9 cellular contexts compared by ENCODE assay signal in genomic region chr2:230849633-230850357, GRCh38. TPM values are rescaled to one million over a fixed set of nuclear protein-coding genes. Genes with fewer than 3 reads are reported as not detected.
A peak's percentile ranks its signal among the peaks of the same experiment; 100 is the strongest.
DNase-seq lines count a peak whose midpoint lies in the region; ATAC-seq and TF ChIP-seq lines count a peak whose summit lies in the region.
"Had no signal": no experiment of that assay in that cellular context is flagged by ENCODE, and none has a peak within 500 bp of the region (broad histone marks: within the 10 kb centered on the region; RNA-seq: fewer than 3 reads in every experiment).

No MANE protein-coding gene starts in this region.

- no peaks in the 10 kb centered on the region for H3K4me1 ChIP-seq in breast epithelium
- H3K4me1 ChIP-seq in mucosa of descending colon (ENCODE audit: low read depth): no peaks in the 10 kb centered on the region
- H3K4me1 ChIP-seq: BLaER1 had no signal

- TF ChIP-seq CTCF in WTC11 (IDR thresholded peaks at IDR 0.05) (peak; percentile 99), breast epithelium (IDR thresholded peaks at IDR 0.05) (peak; percentile 28 to 47 (median 45)), mucosa of descending colon (IDR thresholded peaks at IDR 0.05) (peak; percentile 56)

- no peak for TF ChIP-seq POLR2A in breast epithelium (IDR thresholded peaks at IDR 0.05)

- no peak overlapping the region for H3K27ac ChIP-seq in breast epithelium
- H3K27ac ChIP-seq: BLaER1 had no signal

- H3K36me3 ChIP-seq in breast epithelium (no peaks in the 10 kb centered on the region), mucosa of descending colon (ENCODE audit: low read depth) (no peaks in the 10 kb centered on the region)
- H3K36me3 ChIP-seq: BLaER1 had no signal

- POLR2A ChIA-PET in WTC11 (lab: Charles Lee): no interaction called here

- H3K4me3 ChIP-seq in breast epithelium: no peak overlapping the region
- H3K4me3 ChIP-seq in mucosa of descending colon: no peak overlapping the region
- H3K4me3 ChIP-seq: BLaER1 had no signal

- peaks cover 13% of the 10 kb centered on the region for H3K4me1 Mint-ChIP-seq in WTC11
- H3K4me1 Mint-ChIP-seq in stimulated activated naive B cell treated with anti-CD40 and anti-IgM and Interleukin-4, amounts not matched to agents 10 μg/mL and 1 μg/mL and 100 μg/mL, for 72 hours: peaks cover 8 to 16% of the 10 kb centered on the region in 2 donors

- peaks cover 0 to 20% of the 10 kb centered on the region in 2 donors for H3K27me3 ChIP-seq in breast epithelium
- H3K27me3 ChIP-seq: BLaER1 had no signal

- ATAC-seq in WTC11 (peak; percentile 89), mucosa of descending colon (peak; percentile 38), GM21367 (IDR thresholded peaks at IDR 0.05; ENCODE audit: unreplicated experiment) (no peak)
- ATAC-seq in stimulated activated naive B cell treated with anti-CD40 and anti-IgM and Interleukin-4, amounts not matched to agents 10 μg/mL and 1 μg/mL and 100 μg/mL, for 72 hours (replicated peaks): peak; percentile 45 to 47

- intact Hi-C loops in breast epithelium (cut with DNase I; ENCODE audit: low total_unique reads): no loop called here
- intact Hi-C loops in mucosa of descending colon (cut with DNase I, micrococcal nuclease): loop anchor here (10.0 kb wide), 2 partner anchors 55 to 65 kb away; no protein-coding TSS in a partner anchor

- peaks cover 16% of the 10 kb centered on the region for H3K9me3 Mint-ChIP-seq in WTC11
- H3K9me3 Mint-ChIP-seq in stimulated activated naive B cell treated with anti-CD40 and anti-IgM and Interleukin-4, amounts not matched to agents 10 μg/mL and 1 μg/mL and 100 μg/mL, for 72 hours: peaks cover 0 to 2% of the 10 kb centered on the region in 2 donors

- H3K27me3 Mint-ChIP-seq in WTC11 (ENCODE audit: low read depth): peaks cover 22% of the 10 kb centered on the region
- H3K27me3 Mint-ChIP-seq in stimulated activated naive B cell treated with anti-CD40 and anti-IgM and Interleukin-4, amounts not matched to agents 10 μg/mL and 1 μg/mL and 100 μg/mL, for 72 hours: peaks cover 22 to 45% of the 10 kb centered on the region in 2 donors

- H3K9me3 ChIP-seq in breast epithelium (no peaks in the 10 kb centered on the region), mucosa of descending colon (no peaks in the 10 kb centered on the region)

- peak overlapping the region; percentile 12; the same call in 1 of the 2 replicates for H3K4me3 Mint-ChIP-seq in WTC11
- no peak overlapping the region for H3K4me3 Mint-ChIP-seq in stimulated activated naive B cell treated with anti-CD40 and anti-IgM and Interleukin-4, amounts not matched to agents 10 μg/mL and 1 μg/mL and 100 μg/mL, for 72 hours

- DNase-seq in NK-92 treated with Interleukin-12 subunit alpha and Interleukin-12 subunit beta, amount 100 ng/mL, for 24 hours (lab: John Stamatoyannopoulos, UW): peak; percentile 45
- DNase-seq in NK-92 (lab: John Stamatoyannopoulos, UW; ENCODE audit: unreplicated experiment): no peak
- peak; percentile 95 for DNase-seq in WTC11 (ENCODE audit: low spot score)
- DNase-seq in breast epithelium (ENCODE audit: low spot score in 2 of 2): no peak
- peak in 2 of 3 donors; percentile 69 to 72 for DNase-seq in mucosa of descending colon
- DNase-seq in stimulated activated naive B cell treated with anti-CD40 and anti-IgM and Interleukin-4, amounts not matched to agents 10 μg/mL and 1 μg/mL and 100 μg/mL, for 72 hours: no peak
- DNase-seq in NCI-H1105 treated with DMSO at 0.1 percent for 48 hours (lab: John Stamatoyannopoulos, UW): no peak

- peaks cover 2% of the 10 kb centered on the region; the same call in 1 of the 2 replicates for H3K36me3 Mint-ChIP-seq in WTC11
- H3K36me3 Mint-ChIP-seq in stimulated activated naive B cell treated with anti-CD40 and anti-IgM and Interleukin-4, amounts not matched to agents 10 μg/mL and 1 μg/mL and 100 μg/mL, for 72 hours: peaks cover 0 to 2% of the 10 kb centered on the region in 2 donors

- CTCF ChIA-PET in WTC11 (lab: Charles Lee): interaction anchor here (0.6 to 5.0 kb wide), 16 partner anchors 11 to 143 kb away, joined by 3 to 40 read pairs (median 5); partner anchors contain the start of gene GPR55

- no peak overlapping the region for H3K27ac Mint-ChIP-seq in WTC11
- peak overlapping the region; percentile 52 for H3K27ac Mint-ChIP-seq in stimulated activated naive B cell treated with anti-CD40 and anti-IgM and Interleukin-4, amounts not matched to agents 10 μg/mL and 1 μg/mL and 100 μg/mL, for 72 hours

TF ChIP-seq in WTC11, 78 proteins besides CTCF, POLR2A, EP300 and RAD21:
- TF ChIP-seq, protein P1, sequence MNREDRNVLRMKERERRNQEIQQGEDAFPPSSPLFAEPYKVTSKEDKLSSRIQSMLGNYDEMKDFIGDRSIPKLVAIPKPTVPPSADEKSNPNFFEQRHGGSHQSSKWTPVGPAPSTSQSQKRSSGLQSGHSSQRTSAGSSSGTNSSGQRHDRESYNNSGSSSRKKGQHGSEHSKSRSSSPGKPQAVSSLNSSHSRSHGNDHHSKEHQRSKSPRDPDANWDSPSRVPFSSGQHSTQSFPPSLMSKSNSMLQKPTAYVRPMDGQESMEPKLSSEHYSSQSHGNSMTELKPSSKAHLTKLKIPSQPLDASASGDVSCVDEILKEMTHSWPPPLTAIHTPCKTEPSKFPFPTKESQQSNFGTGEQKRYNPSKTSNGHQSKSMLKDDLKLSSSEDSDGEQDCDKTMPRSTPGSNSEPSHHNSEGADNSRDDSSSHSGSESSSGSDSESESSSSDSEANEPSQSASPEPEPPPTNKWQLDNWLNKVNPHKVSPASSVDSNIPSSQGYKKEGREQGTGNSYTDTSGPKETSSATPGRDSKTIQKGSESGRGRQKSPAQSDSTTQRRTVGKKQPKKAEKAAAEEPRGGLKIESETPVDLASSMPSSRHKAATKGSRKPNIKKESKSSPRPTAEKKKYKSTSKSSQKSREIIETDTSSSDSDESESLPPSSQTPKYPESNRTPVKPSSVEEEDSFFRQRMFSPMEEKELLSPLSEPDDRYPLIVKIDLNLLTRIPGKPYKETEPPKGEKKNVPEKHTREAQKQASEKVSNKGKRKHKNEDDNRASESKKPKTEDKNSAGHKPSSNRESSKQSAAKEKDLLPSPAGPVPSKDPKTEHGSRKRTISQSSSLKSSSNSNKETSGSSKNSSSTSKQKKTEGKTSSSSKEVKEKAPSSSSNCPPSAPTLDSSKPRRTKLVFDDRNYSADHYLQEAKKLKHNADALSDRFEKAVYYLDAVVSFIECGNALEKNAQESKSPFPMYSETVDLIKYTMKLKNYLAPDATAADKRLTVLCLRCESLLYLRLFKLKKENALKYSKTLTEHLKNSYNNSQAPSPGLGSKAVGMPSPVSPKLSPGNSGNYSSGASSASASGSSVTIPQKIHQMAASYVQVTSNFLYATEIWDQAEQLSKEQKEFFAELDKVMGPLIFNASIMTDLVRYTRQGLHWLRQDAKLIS (CRISPR knock-in tag; IDR thresholded peaks at IDR 0.05; ENCODE audit: borderline replicate concordance): 0 out of 2 replicates have a peak, but pooled peaks have one; percentile 22
- no peak for TF ChIP-seq GABPB1 (CRISPR knock-in tag; IDR thresholded peaks at IDR 0.05)
- peak; percentile 80 for TF ChIP-seq ZNF121 (CRISPR knock-in tag; IDR thresholded peaks at IDR 0.05)
- TF ChIP-seq NR1H2 (CRISPR knock-in tag; IDR thresholded peaks at IDR 0.05): no peak
- peak; percentile 90 for TF ChIP-seq PRDM15 (CRISPR knock-in tag; IDR thresholded peaks at IDR 0.05)

RNA-seq across cellular contexts. Expression of gene ITM2C, which starts 14.9 kb away (rescaled TPM):
- total RNA-seq in WTC11 (2021) (316 to 347 TPM (median 338 TPM) in 3 replicates), breast epithelium (10 to 100 TPM; 24.5 to 46.2 (median 36.3) TPM), mucosa of descending colon (1,000 to 10,000 TPM; 1,048 to 2,192 (median 2,113) TPM)

Comparison
In these comparisons a context has a peak if more than half of its experiments do, and no peak if none do; other contexts are left out.
1. DNase-seq: peak in NK-92 treated with Interleukin-12 subunit alpha and Interleukin-12 subunit beta, amount 100 ng/mL, for 24 hours (single experiment), WTC11 (single experiment) and mucosa of descending colon (2 of 3); none in NK-92 (single experiment), breast epithelium (0 of 2), stimulated activated naive B cell treated with anti-CD40 and anti-IgM and Interleukin-4, amounts not matched to agents 10 μg/mL and 1 μg/mL and 100 μg/mL, for 72 hours (single experiment) and NCI-H1105 treated with DMSO at 0.1 percent for 48 hours (single experiment).
2. CTCF ChIP-seq: peak in every context shown above with its lines; median percentile 99 in WTC11; 56 in mucosa of descending colon; 45 in breast epithelium.